Comparison of ENCODE assay signal across 8 cellular contexts in genomic region chr22:32474635-32475427, GRCh38. TPM values are rescaled to one million over a fixed set of nuclear protein-coding genes. Genes with fewer than 3 reads are reported as not detected.
DNase-seq lines count a peak whose midpoint lies in the region; ATAC-seq, FAIRE-seq and TF ChIP-seq lines count a peak whose summit lies in the region.

Gene FBXO7, plus strand, starts transcription at chr22:32474811. Its CDS starts 192 bp downstream, at chr22:32475003.

- no peaks in the 10 kb centered on the region for H3K27me3 Mint-ChIP-seq in activated T-cell treated with anti-CD3 and anti-CD28 coated beads, Interleukin-2, amount 50 U/mL, for 72 hours (ENCODE audit: low read depth)

- peak in 5 of 6 experiments; percentile 19 to 53 (median 27) for TF ChIP-seq CTCF in esophagus squamous epithelium (IDR thresholded peaks at IDR 0.05)

- no peaks in the 10 kb centered on the region for H3K27me3 ChIP-seq in esophagus squamous epithelium

- H3K36me3 Mint-ChIP-seq in activated T-cell treated with anti-CD3 and anti-CD28 coated beads, Interleukin-2, amount 50 U/mL, for 72 hours (ENCODE audit: insufficient read depth in 2 of 2) = peaks cover 0 to 1% of the 10 kb centered on the region in 2 donors

- TF ChIP-seq POLR2A in esophagus squamous epithelium (IDR thresholded peaks at IDR 0.05) = peak in 3 of 4 donors; percentile 58 to 85 (median 82)

- peak within 1 kb of the TSS; percentile 94 to 99 (median 96) for H3K27ac ChIP-seq in esophagus squamous epithelium

- ATAC-seq in GM21619 (IDR thresholded peaks at IDR 0.05; ENCODE audit: unreplicated experiment) = peak; percentile 57
- peak; percentile 85 to 87 for ATAC-seq in activated T-cell treated with anti-CD3 and anti-CD28 coated beads, Interleukin-2, amount 50 U/mL, for 72 hours (replicated peaks in 1 of 2)

- H3K27ac Mint-ChIP-seq in activated T-cell treated with anti-CD3 and anti-CD28 coated beads, Interleukin-2, amount 50 U/mL, for 72 hours = peak within 1 kb of the TSS; percentile 98

- WGBS in esophagus squamous epithelium, 2 donors = 0% methylated on average over 3 to 15 of the region's 90 CpGs

- H3K9me3 ChIP-seq in esophagus squamous epithelium = no peaks in the 10 kb centered on the region

- peaks cover 0 to 10% (median 0%) of the 10 kb centered on the region in 3 donors for H3K36me3 ChIP-seq in esophagus squamous epithelium

- peaks cover 9 to 46% (median 15%) of the 10 kb centered on the region in 3 donors for H3K4me1 ChIP-seq in esophagus squamous epithelium

- no peaks in the 10 kb centered on the region for H3K9me3 Mint-ChIP-seq in activated T-cell treated with anti-CD3 and anti-CD28 coated beads, Interleukin-2, amount 50 U/mL, for 72 hours

- intact Hi-C loops in esophagus squamous epithelium (cut with DNase I) = loop anchor here (10.0 kb wide), 2 partner anchors 60 to 500 kb away; partner anchors contain the start of gene RTCB

- FAIRE-seq in RCC 7860 (lab: Jason Lieb, UNC) = no peak

- H3K4me1 Mint-ChIP-seq in activated T-cell treated with anti-CD3 and anti-CD28 coated beads, Interleukin-2, amount 50 U/mL, for 72 hours (ENCODE audit: low read depth) = peaks cover 22% of the 10 kb centered on the region

- peak within 1 kb of the TSS; percentile 90 to 95 for H3K4me3 Mint-ChIP-seq in activated T-cell treated with anti-CD3 and anti-CD28 coated beads, Interleukin-2, amount 50 U/mL, for 72 hours

- peak; percentile 79 for DNase-seq in DMS153 treated with DMSO at 0.1 percent for 48 hours (lab: John Stamatoyannopoulos, UW; ENCODE audit: unreplicated experiment)
- DNase-seq in KG1 (lab: John Stamatoyannopoulos, UW) = peak; percentile 72
- DNase-seq in RCC 7860 (ENCODE audit: low spot score) = peak; percentile 74
- DNase-seq in activated T-cell treated with anti-CD3 and anti-CD28 coated beads, Interleukin-2, amount 50 U/mL, for 72 hours = peak; percentile 90
- DNase-seq in esophagus squamous epithelium (lab: John Stamatoyannopoulos, UW) = peak; percentile 36
- DNase-seq in myocyte (ENCODE audit: low read depth) = peak; percentile 96
- DNase-seq in stimulated activated CD8-positive, alpha-beta memory T cell treated with anti-CD3 and anti-CD28 coated beads, Interleukin-7, amount 100 ng/mL, for 48 hours (ENCODE audit: extremely low read depth in 1 of 2, low read depth in 1 of 2) = peak; percentile 69 to 73

- peak within 1 kb of the TSS; percentile 61 to 99 (median 80) for H3K4me3 ChIP-seq in esophagus squamous epithelium

RNA-seq across cellular contexts. Expression of gene FBXO7, which starts in this region (rescaled TPM):
- 100 to 1,000 TPM in 1 of 2 donors, 10 to 100 TPM in 1; 96.1 to 103 TPM for total RNA-seq in activated T-cell treated with anti-CD3 and anti-CD28 coated beads, Interleukin-2, amount 50 U/mL, for 72 hours
- total RNA-seq in esophagus squamous epithelium = 10 to 100 TPM; 31.8 to 67.1 (median 49.6) TPM
- 58.1 and 62.0 TPM in 2 replicates for total RNA-seq in myocyte
- 73.3 TPM for polyA plus RNA-seq in myocyte (2012)

Comparison
In these comparisons a context has a peak if more than half of its experiments do, and no peak if none do; other contexts are left out.
1. Peak in every context shown above with its lines: DNase-seq, ATAC-seq, H3K4me3 ChIP-seq and H3K27ac ChIP-seq.
2. DNase-seq: peak in every context shown above with its lines; median percentile 96 in myocyte; 90 in activated T-cell treated with anti-CD3 and anti-CD28 coated beads, Interleukin-2, amount 50 U/mL, for 72 hours; 79 in DMS153 treated with DMSO at 0.1 percent for 48 hours; 74 in RCC 7860; 72 in KG1; 71 in stimulated activated CD8-positive, alpha-beta memory T cell treated with anti-CD3 and anti-CD28 coated beads, Interleukin-7, amount 100 ng/mL, for 48 hours; 36 in esophagus squamous epithelium.